Comparison of ENCODE assay signal across 8 cellular contexts in genomic region chr14:100072783-100073346, GRCh38. TPM values are rescaled to one million over a fixed set of nuclear protein-coding genes. Genes with fewer than 3 reads are reported as not detected.
DNase-seq lines count a peak whose midpoint lies in the region; ATAC-seq and TF ChIP-seq lines count a peak whose summit lies in the region.

No MANE protein-coding gene starts in this region.

- TF ChIP-seq EP300 in upper lobe of left lung (IDR thresholded peaks at IDR 0.05): no peak

- peaks cover 0 to 2% (median 0%) of the 10 kb centered on the region in 8 donors for H3K9me3 Mint-ChIP-seq in CD4-positive, alpha-beta memory T cell
- H3K9me3 Mint-ChIP-seq in activated CD4-positive, alpha-beta T cell treated with anti-CD3 and anti-CD28 coated beads, Interleukin-2, amount 10 ng/mL, durations not matched to agents 24 days and 14 days: no peaks in the 10 kb centered on the region

- CTCF ChIA-PET in CD4-positive, alpha-beta memory T cell (lab: Charles Lee; ENCODE audit: partially characterized antibody): interaction anchor here (0.7 to 49.4 kb wide), 9 partner anchors 5 to 174 kb away, joined by 3 to 1350 read pairs (median 7); partner anchors contain the start of gene EVL

- peaks cover 97% of the 10 kb centered on the region for H3K4me1 ChIP-seq in CD4-positive, alpha-beta memory T cell (ENCODE audit: insufficient read depth, low read length)
- H3K4me1 ChIP-seq in upper lobe of left lung: peaks cover 33 to 66% (median 51%) of the 10 kb centered on the region in 4 donors

- H3K27ac Mint-ChIP-seq in CD4-positive, alpha-beta memory T cell: peak overlapping the region; percentile 91 to 96 (median 95)
- peak overlapping the region; percentile 91 for H3K27ac Mint-ChIP-seq in activated CD4-positive, alpha-beta T cell treated with anti-CD3 and anti-CD28 coated beads, Interleukin-2, amount 10 ng/mL, durations not matched to agents 24 days and 14 days

- peaks cover 39% of the 10 kb centered on the region for H3K36me3 ChIP-seq in CD4-positive, alpha-beta memory T cell (ENCODE audit: insufficient read depth, low read length)
- no peaks in the 10 kb centered on the region for H3K36me3 ChIP-seq in upper lobe of left lung

- peak; percentile 64 to 76 (median 71) for DNase-seq in CD4-positive, alpha-beta memory T cell
- DNase-seq in activated CD4-positive, alpha-beta T cell treated with anti-CD3 and anti-CD28 coated beads, Interleukin-2, amount 10 ng/mL, durations not matched to agents 24 days and 14 days: peak; percentile 88
- DNase-seq in glomerular visceral epithelial cell (ENCODE audit: extremely low spot score): peak; percentile 15
- DNase-seq in upper lobe of left lung: peak in 1 of 2 donors; percentile 82
- no peak for DNase-seq in NCI-H345 (lab: John Stamatoyannopoulos, UW)
- no peak for DNase-seq in NCI-H2196 (lab: John Stamatoyannopoulos, UW; ENCODE audit: unreplicated experiment)

- peak in 4 of 6 experiments; percentile 16 to 46 (median 26) for TF ChIP-seq CTCF in upper lobe of left lung (IDR thresholded peaks at IDR 0.05)

- peak overlapping the region; percentile 29 to 61 for H3K4me3 ChIP-seq in CD4-positive, alpha-beta memory T cell (ENCODE audit: low read length in 2 of 2)
- peak overlapping the region in 1 of 4 donors; percentile 0 for H3K4me3 ChIP-seq in upper lobe of left lung

- H3K4me1 Mint-ChIP-seq in CD4-positive, alpha-beta memory T cell: peaks cover 68 to 99% (median 86%) of the 10 kb centered on the region in 4 donors
- H3K4me1 Mint-ChIP-seq in activated CD4-positive, alpha-beta T cell treated with anti-CD3 and anti-CD28 coated beads, Interleukin-2, amount 10 ng/mL, durations not matched to agents 24 days and 14 days: peaks cover 87% of the 10 kb centered on the region

- H3K4me3 Mint-ChIP-seq in CD4-positive, alpha-beta memory T cell: peak overlapping the region; percentile 87 to 99 (median 90)
- peak overlapping the region; percentile 84 for H3K4me3 Mint-ChIP-seq in activated CD4-positive, alpha-beta T cell treated with anti-CD3 and anti-CD28 coated beads, Interleukin-2, amount 10 ng/mL, durations not matched to agents 24 days and 14 days

- H3K27ac ChIP-seq in CD4-positive, alpha-beta memory T cell (ENCODE audit: low read depth, low read length): peak overlapping the region; percentile 81
- peak overlapping the region; percentile 53 to 71 (median 55) for H3K27ac ChIP-seq in upper lobe of left lung

- intact Hi-C loops in CD4-positive, alpha-beta memory T cell (cut with micrococcal nuclease): loop anchor here (1.0 kb wide), 3 partner anchors 8 to 35 kb away; no protein-coding TSS in a partner anchor
- intact Hi-C loops in activated CD4-positive, alpha-beta T cell treated with anti-CD3 and anti-CD28 coated beads, Interleukin-2, amount 10 ng/mL, durations not matched to agents 24 days and 14 days (cut with micrococcal nuclease): loop anchor here (1.0 to 2.0 kb wide), 4 partner anchors 8 to 120 kb away; partner anchors contain the start of gene EVL

- H3K27me3 Mint-ChIP-seq in CD4-positive, alpha-beta memory T cell: no peaks in the 10 kb centered on the region
- no peaks in the 10 kb centered on the region for H3K27me3 Mint-ChIP-seq in activated CD4-positive, alpha-beta T cell treated with anti-CD3 and anti-CD28 coated beads, Interleukin-2, amount 10 ng/mL, durations not matched to agents 24 days and 14 days

- ATAC-seq in HG03064 (IDR thresholded peaks at IDR 0.05; ENCODE audit: low read depth, unreplicated experiment) (peak; percentile 34), upper lobe of left lung (ENCODE audit: low FRiP score in 2 of 2) (peak in 1 of 2 donors; percentile 33), GM21737 (IDR thresholded peaks at IDR 0.05; ENCODE audit: unreplicated experiment) (no peak)

- no peaks in the 10 kb centered on the region for H3K9me3 ChIP-seq in CD4-positive, alpha-beta memory T cell (ENCODE audit: control insufficient read depth in 1 of 2, low read length in 2 of 2)
- no peaks in the 10 kb centered on the region for H3K9me3 ChIP-seq in upper lobe of left lung

- 47 to 67% methylated on average over 14 of the region's 14 CpGs for WGBS in upper lobe of left lung, 2 donors

- no peaks in the 10 kb centered on the region for H3K27me3 ChIP-seq in CD4-positive, alpha-beta memory T cell (ENCODE audit: insufficient read depth, low read length)
- H3K27me3 ChIP-seq in upper lobe of left lung: no peaks in the 10 kb centered on the region

- peak in 1 of 4 donors; percentile 6 for TF ChIP-seq POLR2A in upper lobe of left lung (IDR thresholded peaks at IDR 0.05)

- POLR2A ChIA-PET in CD4-positive, alpha-beta memory T cell (lab: Charles Lee; ENCODE audit: partially characterized antibody): interaction anchor here (1.0 to 22.7 kb wide), 8 partner anchors 5 to 166 kb away, joined by 3 to 1011 read pairs (median 125); partner anchors contain the start of genes EVL and YY1

- H3K36me3 Mint-ChIP-seq in CD4-positive, alpha-beta memory T cell: peaks cover 80 to 83% of the 10 kb centered on the region in 2 donors
- H3K36me3 Mint-ChIP-seq in activated CD4-positive, alpha-beta T cell treated with anti-CD3 and anti-CD28 coated beads, Interleukin-2, amount 10 ng/mL, durations not matched to agents 24 days and 14 days (ENCODE audit: low read depth): peaks cover 65% of the 10 kb centered on the region

RNA-seq across cellular contexts. Expression of gene EVL, which starts 7.6 kb away (rescaled TPM):
- total RNA-seq in CD4-positive, alpha-beta memory T cell: 1,000 to 10,000 TPM; 1,287 to 1,352 TPM
- polyA plus RNA-seq in CD4-positive, alpha-beta memory T cell: 100 to 1,000 TPM in 1 of 2 donors, 10 to 100 TPM in 1; 81.8 to 147 TPM
- total RNA-seq in activated CD4-positive, alpha-beta T cell treated with anti-CD3 and anti-CD28 coated beads, Interleukin-2, amount 10 ng/mL, durations not matched to agents 24 days and 14 days: 268 and 285 TPM in 2 replicates
- 100 to 1,000 TPM in 5 of 6 donors, 10 to 100 TPM in 1; 69.6 to 222 (median 140) TPM for total RNA-seq in upper lobe of left lung

Comparison
In these comparisons a context has a peak if more than half of its experiments do, and no peak if none do; other contexts are left out.
1. DNase-seq: peak in CD4-positive, alpha-beta memory T cell (5 of 5), activated CD4-positive, alpha-beta T cell treated with anti-CD3 and anti-CD28 coated beads, Interleukin-2, amount 10 ng/mL, durations not matched to agents 24 days and 14 days (single experiment) and glomerular visceral epithelial cell (single experiment); none in NCI-H345 (single experiment) and NCI-H2196 (single experiment).